7 cellular contexts compared by ENCODE assay signal in genomic region chr17:68089881-68090280, GRCh38. TPM values are rescaled to one million over a fixed set of nuclear protein-coding genes. Genes with fewer than 3 reads are reported as not detected.
A peak's percentile ranks its signal among the peaks of the same experiment; 100 is the strongest.
DNase-seq lines count a peak whose midpoint lies in the region; FAIRE-seq and TF ChIP-seq lines count a peak whose summit lies in the region.

No MANE protein-coding gene starts in this region.

- 10 to 20% (median 19%) methylated on average over 3 of the region's 3 CpGs for WGBS in adrenal gland, 4 donors

- H3K27me3 ChIP-seq in adrenal gland: no peaks in the 10 kb centered on the region

- no peak for TF ChIP-seq POLR2A in GM12891 (IDR thresholded peaks at IDR 0.05; ENCODE audit: low read depth, low read length)
- TF ChIP-seq POLR2A in adrenal gland (IDR thresholded peaks at IDR 0.05): no peak

- peak; percentile 85 for FAIRE-seq in GM12891 (lab: Jason Lieb, UNC)

- H3K4me1 ChIP-seq in adrenal gland (replicated peaks in 1 of 2): no peaks in the 10 kb centered on the region

- no peaks in the 10 kb centered on the region for H3K9me3 ChIP-seq in adrenal gland (replicated peaks in 1 of 3)

- DNase-seq in GM12891 (ENCODE audit: insufficient read length, low spot score) (no peak), HUDEP-2 (lab: John Stamatoyannopoulos, UW; ENCODE audit: unreplicated experiment in 76 of 76) (peak in 50 of 76 experiments; percentile 3 to 71 (median 30)), adrenal gland (peak; percentile 73 to 93 (median 86)), myocyte (ENCODE audit: low read depth) (peak; percentile 34), retina (no peak), NCI-H524 treated with DMSO at 0.1 percent for 48 hours (lab: John Stamatoyannopoulos, UW) (no peak), NCI-H2107 (lab: John Stamatoyannopoulos, UW) (no peak)

- TF ChIP-seq CTCF in adrenal gland (IDR thresholded peaks at IDR 0.05): no peak

- no peak overlapping the region for H3K27ac ChIP-seq in adrenal gland

- intact Hi-C loops in adrenal gland (cut with DNase I): no loop called here

- no peak overlapping the region for H3K4me3 ChIP-seq in adrenal gland

- H3K36me3 ChIP-seq in adrenal gland (replicated peaks in 1 of 2): no peaks in the 10 kb centered on the region

TF ChIP-seq in GM12891, 5 proteins besides CTCF, POLR2A, EP300 and RAD21:
- TF ChIP-seq POU2F2 (IDR thresholded peaks at IDR 0.05; ENCODE audit: low read depth, low read length) (no peak), TAF1 (IDR thresholded peaks at IDR 0.05; ENCODE audit: low read depth, low read length) (no peak), PAX5 (IDR thresholded peaks at IDR 0.05; ENCODE audit: insufficient read depth, low read length, severe bottlenecking) (no peak), SPI1 (IDR thresholded peaks at IDR 0.05; ENCODE audit: low read depth, low read length) (no peak), POLR2AphosphoS5 (IDR thresholded peaks at IDR 0.05; ENCODE audit: low read depth, low read length) (no peak)

RNA-seq across cellular contexts. Expression of gene KPNA2, which starts 54.3 kb away (rescaled TPM):
- 155 TPM for polyA plus RNA-seq in GM12891 (2012; ENCODE audit: low read depth, missing spikeins)
- total RNA-seq in adrenal gland (10 to 100 TPM; 12.2 to 31.7 (median 22.8) TPM), myocyte (66.8 and 70.6 TPM in 2 replicates)
- 10 to 100 TPM in 1 of 3 donors, 1 to 10 TPM in 2; 5.1 to 38.7 (median 8.5) TPM for polyA plus RNA-seq in adrenal gland
- polyA plus RNA-seq in myocyte (2012): 85.8 TPM

Comparison
In these comparisons a context has a peak if more than half of its experiments do, and no peak if none do; other contexts are left out.
1. DNase-seq: peak in HUDEP-2 (50 of 76), adrenal gland (7 of 7) and myocyte (single experiment); none in GM12891 (single experiment), retina (single experiment), NCI-H524 treated with DMSO at 0.1 percent for 48 hours (single experiment) and NCI-H2107 (single experiment).